In genomic region chr2:143856973-143857372, GRCh38 we compare ENCODE assay signal across 1 cellular context.
TF ChIP-seq lines count a peak whose summit lies in the region.

No MANE protein-coding gene starts in this region.

TF ChIP-seq in IMR-90, 13 proteins besides CTCF, POLR2A, EP300 and RAD21 (continued from another document):
- TF ChIP-seq SMC3 (IDR thresholded peaks at IDR 0.05; ENCODE audit: low read depth, low read length) (no peak), BHLHE40 (IDR thresholded peaks at IDR 0.05; ENCODE audit: low read depth, low read length) (no peak), RFX5 (IDR thresholded peaks at IDR 0.05; ENCODE audit: low read depth, low read length) (no peak), USF2 (IDR thresholded peaks at IDR 0.05; ENCODE audit: low read depth, low read length) (no peak), CHD1 (IDR thresholded peaks at IDR 0.05; ENCODE audit: low read depth, low read length) (no peak)
TF ChIP-seq in IMR-90: peak in this region for 0.
